ENCODE assay signal across 8 cellular contexts in genomic region chr14:77097689-77098469, GRCh38. TPM values are rescaled to one million over a fixed set of nuclear protein-coding genes. Genes with fewer than 3 reads are reported as not detected.
DNase-seq lines count a peak whose midpoint lies in the region; ATAC-seq and TF ChIP-seq lines count a peak whose summit lies in the region.

Gene CIPC, plus strand, starts transcription at chr14:77098258. Its CDS starts 7,451 bp downstream, at chr14:77105709.

- H3K27me3 ChIP-seq in ACC112 (ENCODE audit: insufficient read depth, low read length) (no peaks in the 10 kb centered on the region), breast epithelium (no peaks in the 10 kb centered on the region), skeletal muscle tissue (ENCODE audit: control insufficient read depth in 3 of 3, insufficient read depth in 3 of 3, low read length in 3 of 3) (no peaks in the 10 kb centered on the region)

- H3K4me3 ChIP-seq in ACC112 (ENCODE audit: low read depth, low read length): peak within 1 kb of the TSS; percentile 98
- peak within 1 kb of the TSS; percentile 79 to 94 (median 93) for H3K4me3 ChIP-seq in breast epithelium
- H3K4me3 ChIP-seq in iPS-18c (ENCODE audit: insufficient read depth, low read depth, low read length): peak within 1 kb of the TSS; percentile 100
- peak within 1 kb of the TSS; percentile 94 to 99 (median 94) for H3K4me3 ChIP-seq in skeletal muscle tissue (ENCODE audit: low read length in 3 of 3)

- no peaks in the 10 kb centered on the region for H3K9me3 ChIP-seq in breast epithelium
- H3K9me3 ChIP-seq in iPS-18c (ENCODE audit: control insufficient read depth, insufficient read depth, low read length): no peaks in the 10 kb centered on the region
- no peaks in the 10 kb centered on the region for H3K9me3 ChIP-seq in skeletal muscle tissue (ENCODE audit: control insufficient read depth in 3 of 3, low read length in 3 of 3)

- intact Hi-C loops in breast epithelium (cut with DNase I; ENCODE audit: low total_unique reads): no loop called here

- H3K36me3 ChIP-seq in ACC112 (ENCODE audit: insufficient read depth, low read length): no peaks in the 10 kb centered on the region
- H3K36me3 ChIP-seq in breast epithelium: no peaks in the 10 kb centered on the region
- no peaks in the 10 kb centered on the region for H3K36me3 ChIP-seq in skeletal muscle tissue (ENCODE audit: control insufficient read depth in 3 of 3, insufficient read depth in 3 of 3, low read length in 3 of 3)

- peak; percentile 77 for ATAC-seq in GM18870 (IDR thresholded peaks at IDR 0.05; ENCODE audit: unreplicated experiment)
- ATAC-seq in HG03135 (IDR thresholded peaks at IDR 0.05; ENCODE audit: unreplicated experiment): peak; percentile 83

- H3K79me2 ChIP-seq in ACC112 (ENCODE audit: control insufficient read depth, insufficient read depth, low read length, unreplicated experiment): peaks cover 2% of the 10 kb centered on the region

- H2AFZ ChIP-seq in ACC112 (ENCODE audit: low read length, unreplicated experiment): peak within 1 kb of the TSS; percentile 98

- H3K4me1 ChIP-seq in ACC112 (ENCODE audit: control insufficient read depth, insufficient read depth, low read length, unreplicated experiment) (peaks cover 19% of the 10 kb centered on the region), breast epithelium (peaks cover 6 to 7% of the 10 kb centered on the region in 2 donors), skeletal muscle tissue (ENCODE audit: control insufficient read depth in 3 of 3, insufficient read depth in 3 of 3, low read length in 3 of 3) (peaks cover 47 to 51% (median 48%) of the 10 kb centered on the region in 3 donors)

- TF ChIP-seq POLR2A in breast epithelium (IDR thresholded peaks at IDR 0.05): peak; percentile 83

- H3K27ac ChIP-seq in ACC112 (ENCODE audit: low read depth, low read length): peak within 1 kb of the TSS; percentile 86
- peak within 1 kb of the TSS; percentile 97 for H3K27ac ChIP-seq in VCaP
- peak within 1 kb of the TSS; percentile 97 to 99 for H3K27ac ChIP-seq in breast epithelium
- peak within 1 kb of the TSS; percentile 99 for H3K27ac ChIP-seq in skeletal muscle tissue (ENCODE audit: low read depth, low read length)

- H3K9ac ChIP-seq in skeletal muscle tissue (ENCODE audit: low read depth in 1 of 3, low read length in 3 of 3): peak within 1 kb of the TSS; percentile 96 to 100 (median 100)

- DNase-seq in NCI-H2196 treated with DMSO at 0.1 percent for 48 hours (lab: John Stamatoyannopoulos, UW; ENCODE audit: unreplicated experiment): peak; percentile 98
- DNase-seq in breast epithelium (ENCODE audit: low spot score in 2 of 2): peak; percentile 100

- TF ChIP-seq CTCF in VCaP (conservative IDR thresholded peaks at IDR 0.05) (no peak), breast epithelium (IDR thresholded peaks at IDR 0.05) (peak in 2 of 3 donors; percentile 36 to 49)

RNA-seq across cellular contexts. Expression of gene CIPC, which starts in this region (rescaled TPM):
- total RNA-seq in breast epithelium: 10 to 100 TPM; 40.6 to 64.8 (median 50.7) TPM
- total RNA-seq in skeletal muscle tissue: 13.6 TPM

Comparison
In these comparisons a context has a peak if more than half of its experiments do, and no peak if none do; other contexts are left out.
1. Peak in every context shown above with its lines: DNase-seq, ATAC-seq, H3K4me3 ChIP-seq and H3K27ac ChIP-seq.